Comparison of ENCODE assay signal across 1 cellular context in the genomic region with DNA sequence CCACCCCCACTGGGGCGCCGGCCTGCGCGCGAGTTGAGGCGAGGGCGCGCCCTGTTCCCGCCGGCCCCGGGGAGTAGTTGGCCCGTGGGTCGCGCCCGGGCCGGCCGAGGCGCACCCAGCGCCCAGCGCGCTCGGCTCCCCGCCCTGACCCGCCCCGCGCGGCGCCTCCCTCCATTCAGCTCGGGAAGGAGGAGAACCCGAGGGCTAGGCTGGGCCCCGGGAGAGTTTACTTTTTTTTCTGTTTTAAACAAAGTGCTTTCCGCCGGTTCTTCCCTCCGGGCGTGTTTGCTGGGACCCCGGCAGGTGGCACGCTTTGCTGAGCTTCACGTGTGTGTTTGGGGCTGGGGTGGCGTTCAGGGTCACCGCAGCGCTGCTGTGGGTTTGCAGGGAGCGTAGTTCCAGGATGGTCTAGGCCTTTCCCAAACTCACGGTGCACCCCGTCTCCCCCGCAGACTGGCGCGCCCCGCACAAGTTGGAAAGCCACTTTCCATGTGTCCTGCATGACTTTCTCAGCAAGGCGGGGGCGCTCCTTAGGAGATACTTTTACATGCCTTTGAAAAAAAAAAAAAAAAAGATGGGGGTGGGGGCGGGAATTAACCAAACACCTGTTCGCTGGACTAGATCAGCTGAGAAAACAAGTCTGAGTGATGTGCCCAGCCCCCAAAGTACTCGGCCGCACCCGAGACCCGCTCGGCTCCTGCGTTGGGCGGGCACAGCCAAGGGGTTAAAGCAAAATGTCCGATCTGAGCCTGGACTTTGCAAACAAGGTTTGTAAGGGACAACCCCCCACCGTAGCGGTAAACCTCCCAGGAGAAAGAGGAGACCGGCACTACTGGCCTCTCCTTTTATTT.
TF ChIP-seq lines count a peak whose summit lies in the region.

No MANE protein-coding gene starts in this region.

TF ChIP-seq in IMR-90, 13 proteins besides CTCF, POLR2A, EP300 and RAD21 (continued from another document):
- TF ChIP-seq, protein P1, sequence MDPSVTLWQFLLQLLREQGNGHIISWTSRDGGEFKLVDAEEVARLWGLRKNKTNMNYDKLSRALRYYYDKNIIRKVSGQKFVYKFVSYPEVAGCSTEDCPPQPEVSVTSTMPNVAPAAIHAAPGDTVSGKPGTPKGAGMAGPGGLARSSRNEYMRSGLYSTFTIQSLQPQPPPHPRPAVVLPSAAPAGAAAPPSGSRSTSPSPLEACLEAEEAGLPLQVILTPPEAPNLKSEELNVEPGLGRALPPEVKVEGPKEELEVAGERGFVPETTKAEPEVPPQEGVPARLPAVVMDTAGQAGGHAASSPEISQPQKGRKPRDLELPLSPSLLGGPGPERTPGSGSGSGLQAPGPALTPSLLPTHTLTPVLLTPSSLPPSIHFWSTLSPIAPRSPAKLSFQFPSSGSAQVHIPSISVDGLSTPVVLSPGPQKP (IDR thresholded peaks at IDR 0.05; ENCODE audit: borderline replicate concordance, low read depth, low read length): no peak
- TF ChIP-seq FOS (IDR thresholded peaks at IDR 0.05; ENCODE audit: low read depth, low read length) (no peak), NFE2L2 (IDR thresholded peaks at IDR 0.05; ENCODE audit: low read depth, low read length) (no peak), MAFK (IDR thresholded peaks at IDR 0.05; ENCODE audit: low read depth, low read length) (no peak), CEBPB (IDR thresholded peaks at IDR 0.05; ENCODE audit: low read depth, low read length) (no peak), BHLHE40 (IDR thresholded peaks at IDR 0.05; ENCODE audit: low read depth, low read length) (no peak), SMC3 (IDR thresholded peaks at IDR 0.05; ENCODE audit: low read depth, low read length) (no peak), RCOR1 (IDR thresholded peaks at IDR 0.05; ENCODE audit: insufficient replicate concordance, low read length) (no peak), MAZ (IDR thresholded peaks at IDR 0.05; ENCODE audit: borderline replicate concordance, low read depth, low read length) (no peak), MXI1 (IDR thresholded peaks at IDR 0.05; ENCODE audit: borderline replicate concordance, low read depth, low read length) (no peak)
